Comparison of ENCODE assay signal across 27 cellular contexts in genomic region chr6:45112711-45113110, GRCh38.
"Had no signal": no experiment of that assay in that cellular context is flagged by ENCODE, and none has a peak within 500 bp of the region (broad histone marks: within the 10 kb centered on the region; RNA-seq: fewer than 3 reads in every experiment).

No MANE protein-coding gene starts in this region.

- H3K9me3 Mint-ChIP-seq: activated CD4-positive, alpha-beta memory T cell treated with anti-CD3 and anti-CD28 coated beads, Interleukin-2, amount 10 ng/mL, durations not matched to agents 7 days and 5 days; activated naive CD4-positive, alpha-beta T cell treated with anti-CD3 and anti-CD28 coated beads for 36 hours; activated T-helper 17 cell treated with anti-CD3 and anti-CD28 coated beads, Interleukin-2, amount 50 U/mL, for 72 hours had no signal

- H3K4me1 ChIP-seq: breast epithelium, Peyer's patch had no signal

- H3K36me3 ChIP-seq: breast epithelium, Peyer's patch, WERI-Rb-1 had no signal

- H3K27me3 Mint-ChIP-seq: activated CD4-positive, alpha-beta memory T cell treated with anti-CD3 and anti-CD28 coated beads, Interleukin-2, amount 10 ng/mL, durations not matched to agents 7 days and 5 days; activated CD4-positive, alpha-beta T cell treated with anti-CD3 and anti-CD28 coated beads for 36 hours; activated naive CD8-positive, alpha-beta T cell treated with anti-CD3 and anti-CD28 coated beads for 36 hours; activated T-helper 17 cell treated with anti-CD3 and anti-CD28 coated beads, Interleukin-2, amount 50 U/mL, for 72 hours; T-helper 17 cell had no signal

- H3K27ac Mint-ChIP-seq: activated CD4-positive, alpha-beta memory T cell treated with anti-CD3 and anti-CD28 coated beads, Interleukin-2, amount 10 ng/mL, durations not matched to agents 7 days and 5 days; activated CD4-positive, alpha-beta T cell treated with anti-CD3 and anti-CD28 coated beads for 36 hours; activated naive CD4-positive, alpha-beta T cell treated with anti-CD3 and anti-CD28 coated beads for 36 hours; activated naive CD8-positive, alpha-beta T cell treated with anti-CD3 and anti-CD28 coated beads for 36 hours; activated T-helper 17 cell treated with anti-CD3 and anti-CD28 coated beads, Interleukin-2, amount 50 U/mL, for 72 hours; T-helper 17 cell had no signal

- DNase-seq: activated CD4-positive, alpha-beta memory T cell treated with anti-CD3 and anti-CD28 coated beads, Interleukin-2, amount 10 ng/mL, durations not matched to agents 7 days and 5 days; activated CD4-positive, alpha-beta T cell treated with anti-CD3 and anti-CD28 coated beads for 36 hours; activated CD4-positive, alpha-beta T cell treated with anti-CD3 and anti-CD28 coated beads, Interleukin-2, amount 50 U/mL, for 1 hour; activated gamma-delta T cell; activated naive CD4-positive, alpha-beta T cell treated with anti-CD3 and anti-CD28 coated beads for 36 hours; activated naive CD8-positive, alpha-beta T cell treated with anti-CD3 and anti-CD28 coated beads for 36 hours; activated T-cell treated with anti-CD3 and anti-CD28 coated beads for 4 hours; activated T-cell treated with anti-CD3 and anti-CD28 coated beads, Interleukin-2, amount 50 U/mL, for 48 hours; anterior cingulate cortex; caudate nucleus; KG1; NCI-H1092; NCI-H1417; NCI-H1930; NCI-H2171 treated with DMSO at 0.1 percent for 48 hours; NCI-H226; NCI-H526; NCI-H774; NK-92 treated with Interleukin-12 subunit alpha and Interleukin-12 subunit beta, amount 100 ng/mL, for 24 hours; Peyer's patch; SHP77; T-helper 17 cell; T1000; WERI-Rb-1 had no signal

- ATAC-seq: activated CD4-positive, alpha-beta T cell treated with anti-CD3 and anti-CD28 coated beads for 36 hours; activated T-helper 17 cell treated with anti-CD3 and anti-CD28 coated beads, Interleukin-2, amount 50 U/mL, for 72 hours; T-helper 17 cell had no signal

- H3K9me3 ChIP-seq: breast epithelium, Peyer's patch had no signal

- H3K27ac ChIP-seq: breast epithelium, coronary artery, Peyer's patch, WERI-Rb-1 had no signal

- H3K4me3 Mint-ChIP-seq: activated CD4-positive, alpha-beta memory T cell treated with anti-CD3 and anti-CD28 coated beads, Interleukin-2, amount 10 ng/mL, durations not matched to agents 7 days and 5 days; activated CD4-positive, alpha-beta T cell treated with anti-CD3 and anti-CD28 coated beads for 36 hours; activated naive CD4-positive, alpha-beta T cell treated with anti-CD3 and anti-CD28 coated beads for 36 hours; activated naive CD8-positive, alpha-beta T cell treated with anti-CD3 and anti-CD28 coated beads for 36 hours; activated T-helper 17 cell treated with anti-CD3 and anti-CD28 coated beads, Interleukin-2, amount 50 U/mL, for 72 hours; T-helper 17 cell had no signal

- H3K4me3 ChIP-seq: breast epithelium, coronary artery, Peyer's patch had no signal

- H3K27me3 ChIP-seq: breast epithelium, Peyer's patch had no signal
